Comparison of ENCODE assay signal across 8 cellular contexts in the genomic region with DNA sequence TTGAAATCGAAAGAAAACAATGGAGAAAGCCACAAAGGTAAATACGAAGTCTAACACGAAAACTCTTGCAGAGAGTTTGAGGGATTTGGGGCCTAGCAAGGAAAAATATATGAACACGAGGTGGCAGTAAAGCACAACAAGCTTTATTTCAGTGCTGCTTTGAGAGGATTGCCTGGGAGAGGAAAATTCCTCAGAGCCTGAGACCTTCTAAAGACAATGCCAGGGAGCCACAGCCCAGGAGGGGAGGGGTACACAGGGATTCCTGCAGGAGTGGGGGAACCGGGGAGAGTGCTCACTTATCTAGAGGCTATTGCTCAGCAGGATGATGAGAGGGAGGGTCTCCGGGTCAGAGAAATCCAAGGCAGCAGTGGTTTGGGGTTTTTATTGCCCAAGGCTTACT.
A peak's percentile ranks its signal among the peaks of the same experiment; 100 is the strongest.
DNase-seq lines count a peak whose midpoint lies in the region; ATAC-seq, FAIRE-seq and TF ChIP-seq lines count a peak whose summit lies in the region.

No MANE protein-coding gene starts in this region.

- H3K4me1 ChIP-seq in HUES48 (ENCODE audit: control insufficient read depth, insufficient read depth, low read length): peaks cover 24% of the 10 kb centered on the region
- H3K4me1 ChIP-seq in smooth muscle cell (ENCODE audit: low read depth): no peaks in the 10 kb centered on the region

- peaks cover 4% of the 10 kb centered on the region for H3K9me3 Mint-ChIP-seq in natural killer cell treated with Interleukin-12 subunit alpha and Interleukin-12 subunit beta and Interleukin-15 and Interleukin-18, amount 100 ng/mL, for 72 hours

- no peaks in the 10 kb centered on the region for H3K9me3 ChIP-seq in HUES48 (ENCODE audit: control insufficient read depth, insufficient read depth, low read length)
- no peaks in the 10 kb centered on the region for H3K9me3 ChIP-seq in smooth muscle cell (replicated peaks; ENCODE audit: low read depth)

- no peaks in the 10 kb centered on the region for H3K36me3 Mint-ChIP-seq in natural killer cell treated with Interleukin-12 subunit alpha and Interleukin-12 subunit beta and Interleukin-15 and Interleukin-18, amount 100 ng/mL, for 72 hours

- H4K20me1 ChIP-seq in smooth muscle cell (ENCODE audit: low read depth): no peaks in the 10 kb centered on the region

- WGBS in smooth muscle cell (ENCODE audit: low lambda C conversion rate): 22% methylated on average over 6 of the region's 6 CpGs

- peak overlapping the region; percentile 32; the same call in 1 of the 2 replicates for H3K9ac ChIP-seq in HUES48 (ENCODE audit: low read depth, low read length)
- no peak overlapping the region for H3K9ac ChIP-seq in smooth muscle cell (ENCODE audit: low read depth)

- no peak overlapping the region for H3K4me3 Mint-ChIP-seq in natural killer cell treated with Interleukin-12 subunit alpha and Interleukin-12 subunit beta and Interleukin-15 and Interleukin-18, amount 100 ng/mL, for 72 hours

- H3K4me3 ChIP-seq in HUES48 (ENCODE audit: low read depth, low read length) (peak overlapping the region; percentile 27), fibroblast of villous mesenchyme (ENCODE audit: low read depth, low read length) (no peak overlapping the region), smooth muscle cell (no peak overlapping the region)

- no peaks in the 10 kb centered on the region for H3K79me2 ChIP-seq in smooth muscle cell (ENCODE audit: low read depth)

- ATAC-seq in natural killer cell treated with Interleukin-12 subunit alpha and Interleukin-12 subunit beta and Interleukin-15 and Interleukin-18, amount 100 ng/mL, for 72 hours: no peak

- H3K27me3 ChIP-seq in HUES48 (ENCODE audit: control insufficient read depth, insufficient read depth, low read length) (no peaks in the 10 kb centered on the region), smooth muscle cell (ENCODE audit: low read depth) (no peaks in the 10 kb centered on the region)

- no peaks in the 10 kb centered on the region for H3F3A ChIP-seq in smooth muscle cell (ENCODE audit: low read depth)

- TF ChIP-seq CTCF in D721Med (IDR thresholded peaks at IDR 0.05; ENCODE audit: insufficient read depth, missing control alignments) (peak; percentile 50), fibroblast of villous mesenchyme (IDR thresholded peaks at IDR 0.05; ENCODE audit: insufficient read depth, low read depth, low read length) (peak; percentile 38), smooth muscle cell (IDR thresholded peaks at IDR 0.05; ENCODE audit: borderline replicate concordance, insufficient read depth, poor library complexity, severe bottlenecking) (peak; percentile 68)

- H3K27ac ChIP-seq in HUES48 (ENCODE audit: low read depth, low read length): peak overlapping the region; percentile 86
- no peak overlapping the region for H3K27ac ChIP-seq in smooth muscle cell (ENCODE audit: low read depth)

- FAIRE-seq in D721Med (lab: Jason Lieb, UNC): peak; percentile 41

- H3K27me3 Mint-ChIP-seq in natural killer cell treated with Interleukin-12 subunit alpha and Interleukin-12 subunit beta and Interleukin-15 and Interleukin-18, amount 100 ng/mL, for 72 hours: no peaks in the 10 kb centered on the region

- no peak overlapping the region for H3K27ac Mint-ChIP-seq in natural killer cell treated with Interleukin-12 subunit alpha and Interleukin-12 subunit beta and Interleukin-15 and Interleukin-18, amount 100 ng/mL, for 72 hours

- DNase-seq in D721Med (ENCODE audit: insufficient read length, low spot score) (no peak), OCI-M1 (lab: John Stamatoyannopoulos, UW) (peak; percentile 69), fibroblast of villous mesenchyme (ENCODE audit: low read depth) (peak; percentile 23), smooth muscle cell (lab: John Stamatoyannopoulos, UW; ENCODE audit: unreplicated experiment) (no peak), DMS79 treated with DMSO at 0.1 percent for 48 hours (lab: John Stamatoyannopoulos, UW) (no peak), cerebellar nuclear complex (lab: John Stamatoyannopoulos, UW) (no peak)
- no peak for DNase-seq in natural killer cell treated with Interleukin-12 subunit alpha and Interleukin-12 subunit beta and Interleukin-15 and Interleukin-18, amount 100 ng/mL, for 72 hours (ENCODE audit: low spot score)

- peak overlapping the region; percentile 66 for H2AFZ ChIP-seq in smooth muscle cell (ENCODE audit: low read depth)

- H3K4me2 ChIP-seq in smooth muscle cell: no peak overlapping the region

- H3K36me3 ChIP-seq in HUES48 (ENCODE audit: control insufficient read depth, insufficient read depth, low read length) (peaks cover 11% of the 10 kb centered on the region), smooth muscle cell (ENCODE audit: low read depth) (no peaks in the 10 kb centered on the region)

- H3K4me1 Mint-ChIP-seq in natural killer cell treated with Interleukin-12 subunit alpha and Interleukin-12 subunit beta and Interleukin-15 and Interleukin-18, amount 100 ng/mL, for 72 hours (ENCODE audit: low read depth in 2 of 2): no peaks in the 10 kb centered on the region

Comparison
In these comparisons a context has a peak if more than half of its experiments do, and no peak if none do; other contexts are left out.
1. DNase-seq: peak in OCI-M1 (single experiment) and fibroblast of villous mesenchyme (single experiment); none in D721Med (single experiment), smooth muscle cell (single experiment), natural killer cell treated with Interleukin-12 subunit alpha and Interleukin-12 subunit beta and Interleukin-15 and Interleukin-18, amount 100 ng/mL, for 72 hours (single experiment), DMS79 treated with DMSO at 0.1 percent for 48 hours (single experiment) and cerebellar nuclear complex (0 of 2).
2. Peak in every context shown above with its lines, with median percentiles within 50 percentile points of each other: CTCF ChIP-seq.